ENCODE assay signal across 24 cellular contexts in genomic region chr1:228469413-228470162, GRCh38. TPM values are rescaled to one million over a fixed set of nuclear protein-coding genes. Genes with fewer than 3 reads are reported as not detected.
A peak's percentile ranks its signal among the peaks of the same experiment; 100 is the strongest.
DNase-seq lines count a peak whose midpoint lies in the region; FAIRE-seq and TF ChIP-seq lines count a peak whose summit lies in the region.
"Had no signal": no experiment of that assay in that cellular context is flagged by ENCODE, and none has a peak within 500 bp of the region (broad histone marks: within the 10 kb centered on the region; RNA-seq: fewer than 3 reads in every experiment).

No MANE protein-coding gene starts in this region.

- no peak overlapping the region for H3K27ac ChIP-seq in HEK293 (ENCODE audit: extremely low read depth, low read depth, low read length)
- H3K27ac ChIP-seq in endothelial cell of umbilical vein (ENCODE audit: insufficient read depth, low read depth, low read length) = no peak overlapping the region
- H3K27ac ChIP-seq in neuronal stem cell (replicated peaks; ENCODE audit: low read length) = no peak overlapping the region
- H3K27ac ChIP-seq: BLaER1, PC-9, SJCRH30 had no signal

- no TSS peak for BruUV-seq in endothelial cell of umbilical vein (replicated peaks; lab: Mats Ljungman, UMichigan)

- FAIRE-seq in endothelial cell of umbilical vein (lab: Jason Lieb, UNC) = no peak
- FAIRE-seq: A204.1, GM12878 had no signal

- H3K27me3 Mint-ChIP-seq in activated T-helper 2 cell treated with anti-CD3 and anti-CD28 coated beads, Interferon-gamma antibody, Interleukin-2, Interleukin-4, amounts not matched to agents 10 μg/mL and 5 μg/mL and 100 μg/mL, durations not matched to agents 14 hours and 24 hours and 36 hours (ENCODE audit: low read depth) = peaks cover 3% of the 10 kb centered on the region

- H3K14ac ChIP-seq in neuronal stem cell (ENCODE audit: low read length) = no peak overlapping the region

- no peaks in the 10 kb centered on the region for H3K9me1 ChIP-seq in endothelial cell of umbilical vein (replicated peaks; ENCODE audit: control insufficient read depth, extremely low read depth, insufficient read depth, low read length)

- H3K79me2 ChIP-seq in endothelial cell of umbilical vein (ENCODE audit: control insufficient read depth, insufficient read depth, low read length) = no peaks in the 10 kb centered on the region

- no peaks in the 10 kb centered on the region for H3K9me3 ChIP-seq in HEK293 (ENCODE audit: control insufficient read depth, insufficient read depth, low read depth, low read length)
- no peaks in the 10 kb centered on the region for H3K9me3 ChIP-seq in endothelial cell of umbilical vein (replicated peaks; ENCODE audit: control insufficient read depth, insufficient read depth, low read length)
- no peaks in the 10 kb centered on the region for H3K9me3 ChIP-seq in neuronal stem cell (replicated peaks in 1 of 2; ENCODE audit: control insufficient read depth in 2 of 2, insufficient read depth in 1 of 2, low read depth in 1 of 2, low read length in 2 of 2)
- H3K9me3 ChIP-seq: SJCRH30 had no signal

- H4K91ac ChIP-seq in neuronal stem cell (ENCODE audit: low read depth, low read length, poor library complexity) = no peak overlapping the region

- H3K4me1 Mint-ChIP-seq in activated T-helper 2 cell treated with anti-CD3 and anti-CD28 coated beads, Interferon-gamma antibody, Interleukin-2, Interleukin-4, amounts not matched to agents 10 μg/mL and 5 μg/mL and 100 μg/mL, durations not matched to agents 14 hours and 24 hours and 36 hours (ENCODE audit: low read depth) = peaks cover 49% of the 10 kb centered on the region

- CTCF ChIA-PET in HEK293 (lab: Yijun Ruan, JAX) = interaction anchor here (0.6 to 0.7 kb wide), 3 partner anchors 16 to 470 kb away, joined by 3 to 4 read pairs (median 3); no protein-coding TSS in a partner anchor
- CTCF ChIA-PET in endothelial cell of umbilical vein (lab: Charles Lee) = interaction anchor here (2.3 kb wide), 1 partner anchor 10 kb away, joined by 14 read pairs; no protein-coding TSS in a partner anchor

- H3K36me3 ChIP-seq in HEK293 (ENCODE audit: control insufficient read depth in 2 of 2, insufficient read depth in 1 of 2, low read length in 2 of 2) (no peaks in the 10 kb centered on the region), endothelial cell of umbilical vein (ENCODE audit: control insufficient read depth in 2 of 2, extremely low read depth in 1 of 2, insufficient read depth in 2 of 2, low read length in 2 of 2) (no peaks in the 10 kb centered on the region), neuronal stem cell (replicated peaks in 1 of 2; ENCODE audit: control insufficient read depth in 2 of 2, insufficient read depth in 2 of 2, low read length in 2 of 2) (no peaks in the 10 kb centered on the region)
- H3K36me3 ChIP-seq: BLaER1, SJCRH30 had no signal

- H3K27ac Mint-ChIP-seq in activated T-helper 2 cell treated with anti-CD3 and anti-CD28 coated beads, Interferon-gamma antibody, Interleukin-2, Interleukin-4, amounts not matched to agents 10 μg/mL and 5 μg/mL and 100 μg/mL, durations not matched to agents 14 hours and 24 hours and 36 hours = no peak overlapping the region
- H3K27ac Mint-ChIP-seq: CD4-positive, CD25-positive, alpha-beta regulatory T cell had no signal

- H3K36me3 Mint-ChIP-seq in activated T-helper 2 cell treated with anti-CD3 and anti-CD28 coated beads, Interferon-gamma antibody, Interleukin-2, Interleukin-4, amounts not matched to agents 10 μg/mL and 5 μg/mL and 100 μg/mL, durations not matched to agents 14 hours and 24 hours and 36 hours (ENCODE audit: low read depth) = peaks cover 3% of the 10 kb centered on the region

- in situ Hi-C loops in G401 (cut with HindIII; ENCODE audit: low sequenced_read_pairs) = no loop called here

- no peak overlapping the region for H3K9ac ChIP-seq in endothelial cell of umbilical vein (replicated peaks; ENCODE audit: extremely low read depth, insufficient read depth, low read length)
- H3K9ac ChIP-seq in neuronal stem cell (ENCODE audit: low read depth, low read length, poor library complexity) = no peak overlapping the region
- H3K9ac ChIP-seq: BLaER1 had no signal

- no peaks in the 10 kb centered on the region for H3K79me1 ChIP-seq in neuronal stem cell (ENCODE audit: low read depth, low read length)

- H3K4me2 ChIP-seq in endothelial cell of umbilical vein (ENCODE audit: insufficient read depth, low read length) (no peak overlapping the region), neuronal stem cell (ENCODE audit: insufficient read depth, low read length, poor library complexity, severe bottlenecking) (peak overlapping the region; percentile 27)
- H3K4me2 ChIP-seq: BLaER1, PC-9 had no signal

- no peak overlapping the region for H4K8ac ChIP-seq in neuronal stem cell (ENCODE audit: low read depth, low read length)

- DNase-seq in G401 (ENCODE audit: low spot score) = peak; percentile 50
- no peak for DNase-seq in endothelial cell of umbilical vein (ENCODE audit: low read depth, low spot score)
- DNase-seq in neuronal stem cell (ENCODE audit: low spot score) = no peak
- no peak for DNase-seq in activated T-helper 2 cell treated with anti-CD3 and anti-CD28 coated beads, Interferon-gamma antibody, Interleukin-2, Interleukin-4, amounts not matched to agents 10 μg/mL and 5 μg/mL and 100 μg/mL, durations not matched to agents 14 hours and 24 hours and 36 hours (ENCODE audit: low spot score)
- DNase-seq in COR-L47 (lab: John Stamatoyannopoulos, UW) = no peak
- DNase-seq in activated CD4-positive, alpha-beta T cell treated with anti-CD3 and anti-CD28 coated beads for 1 hour = no peak
- DNase-seq: CD4-positive, CD25-positive, alpha-beta regulatory T cell; DMS53; GDM1; KG1; MM.1S; NCI-H2081; NCI-H2227 treated with DMSO at 0.1 percent for 48 hours; NCI-H526 treated with DMSO at 0.1 percent for 48 hours; PC-9; SJCRH30 had no signal

- no peak overlapping the region for H2BK120ac ChIP-seq in neuronal stem cell (ENCODE audit: low read depth, low read length)

- no CpG with 5 or more reads among the region's 33 CpGs for WGBS in neuronal stem cell (ENCODE audit: extremely low coverage in 2 of 2, insufficient read length in 2 of 2, insufficient replicate concordance in 1 of 2), 2 donors

- H3K4me1 ChIP-seq in HEK293 (ENCODE audit: control insufficient read depth, insufficient read depth, low read length) (no peaks in the 10 kb centered on the region), endothelial cell of umbilical vein (ENCODE audit: control insufficient read depth, extremely low read depth, insufficient read depth, low read length) (peaks cover 19% of the 10 kb centered on the region), neuronal stem cell (ENCODE audit: control insufficient read depth in 2 of 2, insufficient read depth in 1 of 2, low read depth in 1 of 2, low read length in 2 of 2) (peaks cover 5 to 13% of the 10 kb centered on the region in 2 donors)
- H3K4me1 ChIP-seq: BLaER1, SJCRH30 had no signal

- no peak overlapping the region for H3K18ac ChIP-seq in neuronal stem cell (ENCODE audit: low read length)

- H3K4me3 ChIP-seq in HEK293 (ENCODE audit: low read depth, low read length) (no peak overlapping the region), endothelial cell of umbilical vein (replicated peaks in 1 of 3; ENCODE audit: insufficient read depth in 1 of 3, low read depth in 1 of 3, low read length in 3 of 3) (no peak overlapping the region), neuronal stem cell (ENCODE audit: low read length in 2 of 2) (no peak overlapping the region)
- H3K4me3 ChIP-seq: BLaER1, GM12878, PC-9, SJCRH30 had no signal

- intact Hi-C loops in endothelial cell of umbilical vein (cut with micrococcal nuclease) = no loop called here
- intact Hi-C loops in activated T-helper 2 cell treated with anti-CD3 and anti-CD28 coated beads, Interferon-gamma antibody, Interleukin-2, Interleukin-4, amounts not matched to agents 10 μg/mL and 5 μg/mL and 100 μg/mL, durations not matched to agents 14 hours and 24 hours and 36 hours (cut with micrococcal nuclease) = loop anchor here (5.0 kb wide), 1 partner anchor 1587 kb away; no protein-coding TSS in a partner anchor

- H4K20me1 ChIP-seq in endothelial cell of umbilical vein (replicated peaks; ENCODE audit: control insufficient read depth, extremely low read depth, insufficient read depth, low read length) = no peaks in the 10 kb centered on the region
- H4K20me1 ChIP-seq: BLaER1 had no signal

- TF ChIP-seq POLR2A in endothelial cell of umbilical vein (IDR thresholded peaks at IDR 0.05; ENCODE audit: low read depth, low read length) = no peak

- H3K27me3 ChIP-seq in endothelial cell of umbilical vein (ENCODE audit: control insufficient read depth in 2 of 2, insufficient read depth in 2 of 2, low read length in 2 of 2) = peaks cover 46 to 49% of the 10 kb centered on the region in 2 experiments
- H3K27me3 ChIP-seq in neuronal stem cell (ENCODE audit: control insufficient read depth in 3 of 3, insufficient read depth in 3 of 3, low read depth in 1 of 3, low read length in 3 of 3) = peaks cover 0 to 56% (median 0%) of the 10 kb centered on the region in 3 experiments

- no peak overlapping the region for H3K4me3 Mint-ChIP-seq in activated T-helper 2 cell treated with anti-CD3 and anti-CD28 coated beads, Interferon-gamma antibody, Interleukin-2, Interleukin-4, amounts not matched to agents 10 μg/mL and 5 μg/mL and 100 μg/mL, durations not matched to agents 14 hours and 24 hours and 36 hours (ENCODE audit: low read depth)
- H3K4me3 Mint-ChIP-seq: CD4-positive, CD25-positive, alpha-beta regulatory T cell had no signal

- TF ChIP-seq CTCF in HEK293 (tag by site-specific recombination; IDR thresholded peaks at IDR 0.05) = no peak
- no peak for TF ChIP-seq CTCF in endothelial cell of umbilical vein (IDR thresholded peaks at IDR 0.05; ENCODE audit: extremely low read depth in 1 of 2, insufficient read depth in 1 of 2, low read depth in 1 of 2, low read length in 2 of 2)

- H2AFZ ChIP-seq in endothelial cell of umbilical vein (ENCODE audit: low read depth, low read length) = no peak overlapping the region
- H2AFZ ChIP-seq in neuronal stem cell (ENCODE audit: low read length) = peak overlapping the region; percentile 43
- H2AFZ ChIP-seq: PC-9 had no signal

- H3K23ac ChIP-seq in neuronal stem cell (ENCODE audit: low read depth, low read length, poor library complexity) = no peak overlapping the region

- H3K4ac ChIP-seq in neuronal stem cell (ENCODE audit: low read length) = no peak overlapping the region

- dilution Hi-C loops in endothelial cell of umbilical vein (cut with MboI; ENCODE audit: extremely low pct_ligation_motif_present, low sequenced_read_pairs) = no loop called here

- POLR2A ChIA-PET in HEK293 (lab: Yijun Ruan, JAX) = no interaction called here
- POLR2A ChIA-PET in endothelial cell of umbilical vein (lab: Charles Lee) = no interaction called here

- no peak overlapping the region for H2AK5ac ChIP-seq in neuronal stem cell (ENCODE audit: low read depth, low read length)

- H2BK12ac ChIP-seq in neuronal stem cell (ENCODE audit: low read length) = no peak overlapping the region

- no peak overlapping the region for H2BK5ac ChIP-seq in neuronal stem cell (ENCODE audit: low read length)

- no peaks in the 10 kb centered on the region for H3K9me3 Mint-ChIP-seq in activated T-helper 2 cell treated with anti-CD3 and anti-CD28 coated beads, Interferon-gamma antibody, Interleukin-2, Interleukin-4, amounts not matched to agents 10 μg/mL and 5 μg/mL and 100 μg/mL, durations not matched to agents 14 hours and 24 hours and 36 hours
- H3K9me3 Mint-ChIP-seq: CD4-positive, CD25-positive, alpha-beta regulatory T cell had no signal

- H2BK15ac ChIP-seq in neuronal stem cell (ENCODE audit: low read length) = no peak overlapping the region

RNA-seq across cellular contexts. Expression of gene RNF187, which starts 17.6 kb away (rescaled TPM):
- total RNA-seq in G401 (2014; rRNA removed; shearing (Covaris generic)) = 136 and 168 TPM in 2 replicates
- total RNA-seq in endothelial cell of umbilical vein = 86.4 and 87.1 TPM in 2 replicates
- 48.0 and 48.7 TPM in 2 replicates for polyA plus RNA-seq in endothelial cell of umbilical vein
- 42.8 and 50.9 TPM in 2 replicates for polyA plus RNA-seq in endothelial cell of umbilical vein (2011; cell fraction: cytosol; rRNA removed)
- 15.7 and 19.5 TPM in 2 replicates for polyA plus RNA-seq in endothelial cell of umbilical vein (2011; cell fraction: nucleus; rRNA removed)
- polyA plus RNA-seq in endothelial cell of umbilical vein (2012) = 60.7 and 77.6 TPM in 2 replicates
- 36.6 and 52.6 TPM in 2 replicates for polyA minus RNA-seq in endothelial cell of umbilical vein
- 47.9 TPM for polyA minus RNA-seq in endothelial cell of umbilical vein (2011; cell fraction: cytosol; rRNA and poly(A)+ RNA removed)
- polyA minus RNA-seq in endothelial cell of umbilical vein (2011; cell fraction: nucleus; rRNA and poly(A)+ RNA removed) = 4.3 and 6.1 TPM in 2 replicates
- 35.9 TPM for polyA plus RNA-seq in neuronal stem cell (2013, experiment 1 of 2)
- 35.7 TPM for polyA plus RNA-seq in neuronal stem cell (2013, experiment 2 of 2)
- 146 and 154 TPM in 2 replicates for total RNA-seq in activated T-helper 2 cell treated with anti-CD3 and anti-CD28 coated beads, Interferon-gamma antibody, Interleukin-2, Interleukin-4, amounts not matched to agents 10 μg/mL and 5 μg/mL and 100 μg/mL, durations not matched to agents 14 hours and 24 hours and 36 hours

RNA-seq across cellular contexts. Expression of gene TRIM17, which starts 52.9 kb away (rescaled TPM):
- total RNA-seq in G401 (2014; rRNA removed; shearing (Covaris generic)) = not detected in 2 replicates
- total RNA-seq in endothelial cell of umbilical vein = not detected in 2 replicates
- not detected in 2 replicates for polyA plus RNA-seq in endothelial cell of umbilical vein
- not detected in 2 replicates for polyA plus RNA-seq in endothelial cell of umbilical vein (2011; cell fraction: cytosol; rRNA removed)
- polyA plus RNA-seq in endothelial cell of umbilical vein (2011; cell fraction: nucleus; rRNA removed) = not detected in 2 replicates
- polyA plus RNA-seq in endothelial cell of umbilical vein (2012) = 0.09 and 0.14 TPM in 2 replicates
- polyA minus RNA-seq in endothelial cell of umbilical vein = not detected in 2 replicates
- not detected for polyA minus RNA-seq in endothelial cell of umbilical vein (2011; cell fraction: cytosol; rRNA and poly(A)+ RNA removed)
- not detected in 2 replicates for polyA minus RNA-seq in endothelial cell of umbilical vein (2011; cell fraction: nucleus; rRNA and poly(A)+ RNA removed)
- polyA plus RNA-seq in neuronal stem cell (2013, experiment 1 of 2) = 4.1 TPM
- 3.7 TPM for polyA plus RNA-seq in neuronal stem cell (2013, experiment 2 of 2)
- total RNA-seq in activated T-helper 2 cell treated with anti-CD3 and anti-CD28 coated beads, Interferon-gamma antibody, Interleukin-2, Interleukin-4, amounts not matched to agents 10 μg/mL and 5 μg/mL and 100 μg/mL, durations not matched to agents 14 hours and 24 hours and 36 hours = 2.3 and 2.7 TPM in 2 replicates
- total RNA-seq: GM12878, H4, HT1080, NCI-H460, RPMI7951, SJCRH30 had no signal
